29 cellular contexts compared by ENCODE assay signal in the genomic region with DNA sequence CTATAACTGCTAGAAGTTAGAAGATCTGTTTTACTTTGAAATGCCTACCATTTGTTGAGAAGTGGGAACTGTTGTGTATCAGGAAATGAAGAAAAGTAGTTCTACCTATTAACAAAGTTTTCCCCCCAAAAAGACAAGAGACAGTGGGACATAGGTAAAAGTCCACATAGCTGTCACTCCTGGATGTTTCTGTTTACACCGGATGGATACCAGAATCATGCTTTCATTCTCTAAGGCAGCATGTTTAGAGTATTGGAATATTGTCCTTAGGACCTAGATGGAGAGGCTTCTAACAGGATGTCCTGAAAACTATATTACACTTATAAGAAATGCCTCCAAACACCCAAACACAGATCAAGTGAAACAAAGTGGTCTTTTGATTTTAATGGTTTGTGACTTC.
"Had no signal": no experiment of that assay in that cellular context is flagged by ENCODE, and none has a peak within 500 bp of the region (broad histone marks: within the 10 kb centered on the region; RNA-seq: fewer than 3 reads in every experiment).

No MANE protein-coding gene starts in this region.

- H3K27me3 ChIP-seq: ascending aorta, breast epithelium, cardiac muscle cell, colonic mucosa, esophagus squamous epithelium, gastroesophageal sphincter had no signal

- H3K4me3 ChIP-seq: ascending aorta, breast epithelium, cardiac muscle cell, colonic mucosa, esophagus squamous epithelium, gastroesophageal sphincter had no signal

- H3K36me3 ChIP-seq: ascending aorta, breast epithelium, cardiac muscle cell, colonic mucosa, esophagus squamous epithelium, gastroesophageal sphincter had no signal

- H3K27ac ChIP-seq: ascending aorta, breast epithelium, cardiac muscle cell, colonic mucosa, epithelial cell of prostate, esophagus squamous epithelium, gastroesophageal sphincter had no signal

- H3K4me1 ChIP-seq: ascending aorta, breast epithelium, colonic mucosa, esophagus squamous epithelium had no signal

- FAIRE-seq: endometrium, endothelial cell of umbilical vein had no signal

- ATAC-seq: activated CD4-positive, alpha-beta T cell treated with anti-CD3 and anti-CD28 coated beads for 36 hours; activated CD8-positive, alpha-beta memory T cell treated with anti-CD3 and anti-CD28 coated beads, Interleukin-2, amount 10 ng/mL, durations not matched to agents 7 days and 5 days; activated CD8-positive, alpha-beta T cell treated with anti-CD3 and anti-CD28 coated beads, Interleukin-2, amount 10 ng/mL, durations not matched to agents 7 days and 5 days; activated naive CD4-positive, alpha-beta T cell treated with anti-CD3 and anti-CD28 coated beads, Interleukin-2, amount 50 U/mL, for 72 hours; gastroesophageal sphincter had no signal

- H3K9me3 ChIP-seq: ascending aorta, breast epithelium, colonic mucosa, esophagus squamous epithelium, gastroesophageal sphincter had no signal

- DNase-seq: activated CD4-positive, alpha-beta memory T cell treated with anti-CD3 and anti-CD28 coated beads for 36 hours; activated CD4-positive, alpha-beta T cell treated with anti-CD3 and anti-CD28 coated beads for 36 hours; activated CD4-positive, alpha-beta T cell treated with anti-CD3 and anti-CD28 coated beads, Interleukin-2, amount 10 ng/mL, durations not matched to agents 24 days and 14 days; activated CD4-positive, CD25-positive, alpha-beta regulatory T cell; activated CD4-positive, CD25-positive, alpha-beta regulatory T cell treated with anti-CD3 and anti-CD28 coated beads, Interleukin-2, amount 50 U/mL, for 72 hours; activated CD8-positive, alpha-beta memory T cell treated with anti-CD3 and anti-CD28 coated beads, Interleukin-2, amount 10 ng/mL, durations not matched to agents 7 days and 5 days; activated CD8-positive, alpha-beta memory T cell treated with anti-CD3 and anti-CD28 coated beads, Interleukin-2, amount 50 U/mL, for 4 hours; activated CD8-positive, alpha-beta T cell treated with anti-CD3 and anti-CD28 coated beads, Interleukin-2, amount 10 ng/mL, durations not matched to agents 7 days and 5 days; activated gamma-delta T cell; activated naive CD4-positive, alpha-beta T cell; activated naive CD4-positive, alpha-beta T cell treated with anti-CD3 and anti-CD28 coated beads, Interleukin-2, amount 10 ng/mL, durations not matched to agents 7 days and 5 days; activated naive CD8-positive, alpha-beta T cell treated with anti-CD3 and anti-CD28 coated beads, Interleukin-2, amount 10 ng/mL, durations not matched to agents 7 days and 5 days; activated T-cell treated with anti-CD3 and anti-CD28 coated beads, Interleukin-2, amount 50 U/mL, for 1 hour; activated T-cell treated with anti-CD3 and anti-CD28 coated beads, Interleukin-2, amount 50 U/mL, for 48 hours; central memory CD4-positive, alpha-beta T cell; cerebellar nuclear complex; colonic mucosa; effector CD8-positive, alpha-beta T cell; esophagus squamous epithelium; foreskin melanocyte; T-helper 2 cell had no signal
